ENCODE assay signal across 8 cellular contexts in the genomic region with DNA sequence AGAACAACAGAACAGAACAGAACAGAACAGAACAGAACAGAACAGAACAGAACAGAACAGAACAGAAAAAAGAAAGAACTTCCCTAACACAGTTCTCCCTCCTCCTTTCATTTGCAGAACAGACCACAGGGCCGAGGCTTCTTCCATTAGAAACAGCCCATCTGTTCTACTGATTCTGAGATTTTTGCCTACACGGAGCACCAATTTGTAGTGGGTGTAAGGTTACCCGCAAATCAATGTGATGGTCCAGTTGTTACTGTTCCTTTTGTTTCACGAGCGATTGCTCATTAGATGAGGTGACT. TPM values are rescaled to one million over a fixed set of nuclear protein-coding genes. Genes with fewer than 3 reads are reported as not detected.
DNase-seq lines count a peak whose midpoint lies in the region; ATAC-seq and TF ChIP-seq lines count a peak whose summit lies in the region.

No MANE protein-coding gene starts in this region.

- H3K9me2 ChIP-seq in HCT116 (ENCODE audit: insufficient read depth) = no peaks in the 10 kb centered on the region

- H3K4me1 ChIP-seq in HCT116 (ENCODE audit: control insufficient read depth in 1 of 2, insufficient read depth in 2 of 2, low read length in 2 of 2) (peaks cover 8 to 20% of the 10 kb centered on the region in 2 experiments; a peak in 2 of 4 replicates), left ventricle myocardium inferior (peaks cover 60% of the 10 kb centered on the region)

- peak overlapping the region; percentile 87 for H2AFZ ChIP-seq in HCT116 (ENCODE audit: low read depth, low read length, poor library complexity, severe bottlenecking)

- H3K27me3 ChIP-seq in HCT116 (ENCODE audit: insufficient read depth, low read length) = no peaks in the 10 kb centered on the region
- no peaks in the 10 kb centered on the region for H3K27me3 ChIP-seq in left ventricle myocardium inferior (ENCODE audit: low read depth)

- no peaks in the 10 kb centered on the region for H3K9me3 Mint-ChIP-seq in activated CD4-positive, alpha-beta memory T cell treated with anti-CD3 and anti-CD28 coated beads for 36 hours

- H3K4me1 Mint-ChIP-seq in activated CD4-positive, alpha-beta memory T cell treated with anti-CD3 and anti-CD28 coated beads for 36 hours (ENCODE audit: low read depth) = peaks cover 35% of the 10 kb centered on the region

- no peaks in the 10 kb centered on the region for H3K36me3 Mint-ChIP-seq in activated CD4-positive, alpha-beta memory T cell treated with anti-CD3 and anti-CD28 coated beads for 36 hours

- H3K4me2 ChIP-seq in HCT116 (ENCODE audit: low read length) = peak overlapping the region; percentile 91

- CTCF ChIA-PET in HCT116 (lab: Charles Lee) = interaction anchor here (1.4 to 1.5 kb wide), 2 partner anchors 16 to 97 kb away, joined by 3 to 10 read pairs; no protein-coding TSS in a partner anchor
- CTCF ChIA-PET in activated CD4-positive, alpha-beta memory T cell treated with anti-CD3 and anti-CD28 coated beads for 36 hours (lab: Charles Lee) = interaction anchor here (0.5 to 1.5 kb wide), 4 partner anchors 18 to 875 kb away, joined by 3 to 6 read pairs (median 4); partner anchors contain the start of genes FAM135A and SMAP1

- peaks cover 3% of the 10 kb centered on the region; the same call in 1 of the 2 replicates for H3K79me2 ChIP-seq in HCT116 (ENCODE audit: insufficient read depth, low read length)

- H3K9me3 ChIP-seq in HCT116 (ENCODE audit: control insufficient read depth in 1 of 2, insufficient read depth in 1 of 2, low read depth in 1 of 2, low read length in 2 of 2) (no peaks in the 10 kb centered on the region), left ventricle myocardium inferior (replicated peaks) (no peaks in the 10 kb centered on the region)

- no peaks in the 10 kb centered on the region for H3K36me3 ChIP-seq in HCT116 (ENCODE audit: control insufficient read depth in 1 of 2, insufficient read depth in 2 of 2, low read length in 2 of 2)
- no peaks in the 10 kb centered on the region for H3K36me3 ChIP-seq in left ventricle myocardium inferior

- DNase-seq in HCT116 (ENCODE audit: low read depth, low spot score) = no peak
- no peak for DNase-seq in activated CD4-positive, alpha-beta memory T cell treated with anti-CD3 and anti-CD28 coated beads for 36 hours
- DNase-seq in left ventricle myocardium inferior = no peak
- no peak for DNase-seq in glomerular visceral epithelial cell (ENCODE audit: extremely low spot score)
- no peak for DNase-seq in MV-4-11 (lab: John Stamatoyannopoulos, UW)
- DNase-seq in cerebellar cortex (ENCODE audit: low spot score) = no peak

- H3K27me3 Mint-ChIP-seq in activated CD4-positive, alpha-beta memory T cell treated with anti-CD3 and anti-CD28 coated beads for 36 hours = no peaks in the 10 kb centered on the region

- no peak for ATAC-seq in HCT116
- no peak for ATAC-seq in GM19452 (IDR thresholded peaks at IDR 0.05; ENCODE audit: unreplicated experiment)

- H3K4me3 ChIP-seq in HCT116 (replicated peaks in 1 of 2; ENCODE audit: low read depth in 1 of 2, low read length in 2 of 2) (peak overlapping the region; percentile 48 to 75), left ventricle myocardium inferior (peak overlapping the region; percentile 83), skin epidermis (peak overlapping the region; percentile 56 to 83 (median 69))

- intact Hi-C loops in HCT116 (cut with micrococcal nuclease) = no loop called here
- intact Hi-C loops in activated CD4-positive, alpha-beta memory T cell treated with anti-CD3 and anti-CD28 coated beads for 36 hours (cut with micrococcal nuclease) = loop anchor here (5.0 kb wide), 3 partner anchors 59 to 876 kb away; partner anchors contain the start of genes FAM135A and SMAP1
- intact Hi-C loops in left ventricle myocardium inferior (cut with micrococcal nuclease) = loop anchor here (5.0 kb wide), 1 partner anchor 36 kb away; no protein-coding TSS in a partner anchor

- H3K4me3 Mint-ChIP-seq in activated CD4-positive, alpha-beta memory T cell treated with anti-CD3 and anti-CD28 coated beads for 36 hours = peak overlapping the region; percentile 65

- TF ChIP-seq CTCF in HCT116 (IDR thresholded peaks at IDR 0.05 in 2 of 3, conservative IDR thresholded peaks at IDR 0.05 in 1 of 3; ENCODE audit: borderline replicate concordance in 1 of 3, insufficient read depth in 1 of 3, low read depth in 2 of 3, low read length in 2 of 3) (no peak), left ventricle myocardium inferior (IDR thresholded peaks at IDR 0.05; ENCODE audit: borderline replicate concordance) (no peak)

- TF ChIP-seq POLR2A in HCT116 (IDR thresholded peaks at IDR 0.05; ENCODE audit: borderline replicate concordance, extremely low read depth, insufficient read depth, insufficient read length) = no peak

- peak overlapping the region; percentile 19 for H3K27ac Mint-ChIP-seq in activated CD4-positive, alpha-beta memory T cell treated with anti-CD3 and anti-CD28 coated beads for 36 hours

- no peaks in the 10 kb centered on the region for H4K20me1 ChIP-seq in HCT116 (ENCODE audit: insufficient read depth)

- TF ChIP-seq RAD21 in HCT116 (IDR thresholded peaks at IDR 0.05; ENCODE audit: low read depth) = no peak

- peak overlapping the region; percentile 69 for H3K9ac ChIP-seq in HCT116 (ENCODE audit: low read length)

- H3K27ac ChIP-seq in HCT116 (ENCODE audit: low read depth, low read length) = peak overlapping the region; percentile 44; the same call in 1 of the 2 replicates
- peak overlapping the region; percentile 96 for H3K27ac ChIP-seq in left ventricle myocardium inferior (replicated peaks)
- peak overlapping the region in 20 of 21 experiments; percentile 66 to 98 (median 93) for H3K27ac ChIP-seq in skin epidermis

- BruUV-seq in HCT116 (replicated peaks; lab: Mats Ljungman, UMichigan) = no TSS peak

- POLR2A ChIA-PET in HCT116 (lab: Charles Lee) = interaction anchor here (0.8 kb wide), 2 partner anchors 11 to 12 kb away, joined by 3 to 4 read pairs; no protein-coding TSS in a partner anchor
- POLR2A ChIA-PET in activated CD4-positive, alpha-beta memory T cell treated with anti-CD3 and anti-CD28 coated beads for 36 hours (lab: Charles Lee) = interaction anchor here (1.6 kb wide), 1 partner anchor 22 kb away, joined by 3 read pairs; no protein-coding TSS in a partner anchor

- RAD21 ChIA-PET in HCT116 (lab: Charles Lee; ENCODE audit: low non-redundant PET in 1 of 2, low total read pairs in 2 of 2, uncharacterized antibody in 2 of 2, unreplicated experiment in 2 of 2) = no interaction called here

TF ChIP-seq in HCT116, 20 proteins besides CTCF, POLR2A, EP300 and RAD21 (continues in another document):
- TF ChIP-seq SP1 (IDR thresholded peaks at IDR 0.05; ENCODE audit: low read depth) (no peak), JUND (IDR thresholded peaks at IDR 0.05) (no peak), FOSL1 (IDR thresholded peaks at IDR 0.05; ENCODE audit: low read depth) (no peak), POLR2AphosphoS5 (IDR thresholded peaks at IDR 0.05; ENCODE audit: low read depth, low read length) (no peak), EGR1 (IDR thresholded peaks at IDR 0.05; ENCODE audit: low read depth) (no peak), MAX (IDR thresholded peaks at IDR 0.05) (no peak), SRF (IDR thresholded peaks at IDR 0.05; ENCODE audit: low read depth) (no peak), EZH2 (IDR thresholded peaks at IDR 0.05) (no peak), ZFX (IDR thresholded peaks at IDR 0.05) (no peak), ZNF274 (IDR thresholded peaks at IDR 0.05; ENCODE audit: low read depth, low read length) (no peak), TCF7L2 (IDR thresholded peaks at IDR 0.05; ENCODE audit: borderline replicate concordance, extremely low read depth, insufficient read depth, insufficient read length) (no peak), EZH2phosphoT487 (IDR thresholded peaks at IDR 0.05; ENCODE audit: borderline replicate concordance) (no peak), ELF1 (IDR thresholded peaks at IDR 0.05; ENCODE audit: borderline replicate concordance, low read depth) (no peak), YY1 (IDR thresholded peaks at IDR 0.05; ENCODE audit: extremely low read depth, insufficient replicate concordance, low read depth, low read length) (no peak), SIN3A (IDR thresholded peaks at IDR 0.05; ENCODE audit: low read depth) (no peak)
- TF ChIP-seq, protein P1, sequence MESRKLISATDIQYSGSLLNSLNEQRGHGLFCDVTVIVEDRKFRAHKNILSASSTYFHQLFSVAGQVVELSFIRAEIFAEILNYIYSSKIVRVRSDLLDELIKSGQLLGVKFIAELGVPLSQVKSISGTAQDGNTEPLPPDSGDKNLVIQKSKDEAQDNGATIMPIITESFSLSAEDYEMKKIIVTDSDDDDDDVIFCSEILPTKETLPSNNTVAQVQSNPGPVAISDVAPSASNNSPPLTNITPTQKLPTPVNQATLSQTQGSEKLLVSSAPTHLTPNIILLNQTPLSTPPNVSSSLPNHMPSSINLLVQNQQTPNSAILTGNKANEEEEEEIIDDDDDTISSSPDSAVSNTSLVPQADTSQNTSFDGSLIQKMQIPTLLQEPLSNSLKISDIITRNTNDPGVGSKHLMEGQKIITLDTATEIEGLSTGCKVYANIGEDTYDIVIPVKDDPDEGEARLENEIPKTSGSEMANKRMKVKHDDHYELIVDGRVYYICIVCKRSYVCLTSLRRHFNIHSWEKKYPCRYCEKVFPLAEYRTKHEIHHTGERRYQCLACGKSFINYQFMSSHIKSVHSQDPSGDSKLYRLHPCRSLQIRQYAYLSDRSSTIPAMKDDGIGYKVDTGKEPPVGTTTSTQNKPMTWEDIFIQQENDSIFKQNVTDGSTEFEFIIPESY (IDR thresholded peaks at IDR 0.05; ENCODE audit: extremely low read depth, insufficient replicate concordance, low read length) = no peak

RNA-seq across cellular contexts. Expression of gene OGFRL1, which starts 0.7 kb away (rescaled TPM):
- total RNA-seq in HCT116 (2021; ENCODE audit: unreplicated experiment) (10.3 TPM), left ventricle myocardium inferior (7.1 TPM)
- 1.2 and 2.0 TPM in 2 replicates for polyA plus RNA-seq in HCT116 (2012)
- 1 to 10 TPM; 3.8 to 4.3 TPM for total RNA-seq in activated CD4-positive, alpha-beta memory T cell treated with anti-CD3 and anti-CD28 coated beads for 36 hours

Comparison
In these comparisons a context has a peak if more than half of its experiments do, and no peak if none do; other contexts are left out.
1. H3K27ac ChIP-seq: peak in every context shown above with its lines; median percentile 96 in left ventricle myocardium inferior; 93 in skin epidermis; 44 in HCT116.